ENCODE assay signal across 13 cellular contexts in genomic region chr19:10815969-10816635, GRCh38. TPM values are rescaled to one million over a fixed set of nuclear protein-coding genes. Genes with fewer than 3 reads are reported as not detected.
DNase-seq lines count a peak whose midpoint lies in the region; ATAC-seq and TF ChIP-seq lines count a peak whose summit lies in the region.
"Had no signal": no experiment of that assay in that cellular context is flagged by ENCODE, and none has a peak within 500 bp of the region (broad histone marks: within the 10 kb centered on the region; RNA-seq: fewer than 3 reads in every experiment).

No MANE protein-coding gene starts in this region.

- H4K20me1 ChIP-seq in HCT116 (ENCODE audit: insufficient read depth) = no peaks in the 10 kb centered on the region

- H3K4me3 ChIP-seq in AG04449 (ENCODE audit: low read depth, low read length) (peak overlapping the region; percentile 96), HCT116 (replicated peaks in 1 of 2; ENCODE audit: low read depth in 1 of 2, low read length in 2 of 2) (no peak overlapping the region), ovary (peak overlapping the region; percentile 30)
- H3K4me3 ChIP-seq: PC-9 had no signal

- no peak for DNase-seq in AG04449 (ENCODE audit: low read depth, low spot score)
- DNase-seq in HCT116 (ENCODE audit: low read depth, low spot score) = no peak
- DNase-seq in effector memory CD8-positive, alpha-beta T cell = no peak
- DNase-seq in ovary = no peak
- no peak for DNase-seq in hypothalamus (lab: John Stamatoyannopoulos, UW)
- DNase-seq in NCI-H1092 treated with DMSO at 0.1 percent for 48 hours (lab: John Stamatoyannopoulos, UW) = no peak
- DNase-seq: anterior cingulate cortex, COR-L47, NCI-H187, PC-9 had no signal

- H3K27me3 ChIP-seq in HCT116 (ENCODE audit: insufficient read depth, low read length) (no peaks in the 10 kb centered on the region), ovary (no peaks in the 10 kb centered on the region)

- H3K36me3 Mint-ChIP-seq in effector memory CD8-positive, alpha-beta T cell (ENCODE audit: insufficient read depth) = peaks cover 40% of the 10 kb centered on the region

- TF ChIP-seq RAD21 in HCT116 (IDR thresholded peaks at IDR 0.05; ENCODE audit: low read depth) = no peak

- no peaks in the 10 kb centered on the region for H3K9me3 ChIP-seq in HCT116 (ENCODE audit: control insufficient read depth in 1 of 2, insufficient read depth in 1 of 2, low read depth in 1 of 2, low read length in 2 of 2)
- no peaks in the 10 kb centered on the region for H3K9me3 ChIP-seq in ovary

- no peak for TF ChIP-seq POLR2A in HCT116 (IDR thresholded peaks at IDR 0.05; ENCODE audit: borderline replicate concordance, extremely low read depth, insufficient read depth, insufficient read length)
- no peak for TF ChIP-seq POLR2A in ovary (IDR thresholded peaks at IDR 0.05)

- CTCF ChIA-PET in AG04449 (lab: Yijun Ruan, JAX) (interaction anchor here (0.7 to 1.9 kb wide), 4 partner anchors 48 to 99 kb away, joined by 3 to 7 read pairs (median 4); partner anchors contain the start of gene DNM2), HCT116 (lab: Charles Lee) (no interaction called here)

- H3K9ac ChIP-seq in HCT116 (ENCODE audit: low read length) = no peak overlapping the region

- BruUV-seq in HCT116 (replicated peaks; lab: Mats Ljungman, UMichigan) = no TSS peak

- H2AFZ ChIP-seq in HCT116 (ENCODE audit: low read depth, low read length, poor library complexity, severe bottlenecking) = no peak overlapping the region
- H2AFZ ChIP-seq: PC-9 had no signal

- no peaks in the 10 kb centered on the region for H3K79me2 ChIP-seq in HCT116 (ENCODE audit: insufficient read depth, low read length)

- intact Hi-C loops in HCT116 (cut with micrococcal nuclease) = no loop called here
- intact Hi-C loops in ovary (cut with DNase I) = no loop called here

- no peaks in the 10 kb centered on the region for H3K9me3 Mint-ChIP-seq in effector memory CD8-positive, alpha-beta T cell

- no peak for TF ChIP-seq CTCF in AG04449 (IDR thresholded peaks at IDR 0.05; ENCODE audit: insufficient read depth, low read length, missing control alignments)
- no peak for TF ChIP-seq CTCF in HCT116 (IDR thresholded peaks at IDR 0.05 in 2 of 3, conservative IDR thresholded peaks at IDR 0.05 in 1 of 3; ENCODE audit: borderline replicate concordance in 1 of 3, insufficient read depth in 1 of 3, low read depth in 2 of 3, low read length in 2 of 3)
- TF ChIP-seq CTCF in ovary (IDR thresholded peaks at IDR 0.05) = no peak

- H3K27ac Mint-ChIP-seq in effector memory CD8-positive, alpha-beta T cell = peak overlapping the region; percentile 49 to 96

- RAD21 ChIA-PET in HCT116 (lab: Charles Lee; ENCODE audit: low non-redundant PET in 1 of 2, low total read pairs in 2 of 2, uncharacterized antibody in 2 of 2, unreplicated experiment in 2 of 2) = no interaction called here

- H3K4me1 ChIP-seq in HCT116 (ENCODE audit: control insufficient read depth in 1 of 2, insufficient read depth in 2 of 2, low read length in 2 of 2) = peaks cover 11 to 22% of the 10 kb centered on the region in 2 experiments
- H3K4me1 ChIP-seq in ovary (ENCODE audit: insufficient read depth) = peaks cover 6% of the 10 kb centered on the region

- H3K27me3 Mint-ChIP-seq in effector memory CD8-positive, alpha-beta T cell = no peaks in the 10 kb centered on the region

- no peak for ATAC-seq in HCT116
- no peak for ATAC-seq in effector memory CD8-positive, alpha-beta T cell (replicated peaks)
- ATAC-seq in GM21360 (IDR thresholded peaks at IDR 0.05; ENCODE audit: unreplicated experiment) = no peak
- no peak for ATAC-seq in GM19324 (IDR thresholded peaks at IDR 0.05; ENCODE audit: low FRiP score, unreplicated experiment)

- H3K9me2 ChIP-seq in HCT116 (ENCODE audit: insufficient read depth) = no peaks in the 10 kb centered on the region

- POLR2A ChIA-PET in AG04449 (lab: Yijun Ruan, JAX) (interaction anchor here (1.0 to 1.9 kb wide), 2 partner anchors 20 kb away, joined by 5 to 7 read pairs; partner anchors contain the start of gene TMED1), HCT116 (lab: Charles Lee) (no interaction called here)

- H3K4me3 Mint-ChIP-seq in effector memory CD8-positive, alpha-beta T cell = no peak overlapping the region

- H3K27ac ChIP-seq in HCT116 (ENCODE audit: low read depth, low read length) (0 out of 2 replicates have a peak overlapping the region, but pooled peaks have one; percentile 6), ovary (peak overlapping the region; percentile 84 to 86)
- H3K27ac ChIP-seq: PC-9 had no signal

- WGBS in ovary, 3 donors = 76 to 78% (median 76%) methylated on average over 18 to 20 of the region's 20 CpGs

- H3K36me3 ChIP-seq in HCT116 (ENCODE audit: control insufficient read depth in 1 of 2, insufficient read depth in 2 of 2, low read length in 2 of 2) (peaks cover 0 to 6% of the 10 kb centered on the region in 2 experiments; a peak in 3 of 4 replicates), ovary (no peaks in the 10 kb centered on the region)

- no peak for TF ChIP-seq EP300 in ovary (IDR thresholded peaks at IDR 0.05)

- H3K4me2 ChIP-seq in HCT116 (ENCODE audit: low read length) = no peak overlapping the region
- H3K4me2 ChIP-seq: PC-9 had no signal

- H3K4me1 Mint-ChIP-seq in effector memory CD8-positive, alpha-beta T cell (ENCODE audit: low read depth in 2 of 2) = peaks cover 29 to 46% of the 10 kb centered on the region in 2 donors

TF ChIP-seq in HCT116, 20 proteins besides CTCF, POLR2A, EP300 and RAD21 (continues in another document):
- TF ChIP-seq YY1 (IDR thresholded peaks at IDR 0.05; ENCODE audit: extremely low read depth, insufficient replicate concordance, low read depth, low read length) = no peak
- TF ChIP-seq SP1 (IDR thresholded peaks at IDR 0.05; ENCODE audit: low read depth) = no peak
- no peak for TF ChIP-seq EZH2 (IDR thresholded peaks at IDR 0.05)
- TF ChIP-seq ATF3 (IDR thresholded peaks at IDR 0.05) = no peak
- no peak for TF ChIP-seq ELF1 (IDR thresholded peaks at IDR 0.05; ENCODE audit: borderline replicate concordance, low read depth)
- TF ChIP-seq SRF (IDR thresholded peaks at IDR 0.05; ENCODE audit: low read depth) = no peak
- TF ChIP-seq CEBPB (IDR thresholded peaks at IDR 0.05; ENCODE audit: low read depth) = no peak
- TF ChIP-seq ZFX (IDR thresholded peaks at IDR 0.05) = no peak
- TF ChIP-seq, protein P1, sequence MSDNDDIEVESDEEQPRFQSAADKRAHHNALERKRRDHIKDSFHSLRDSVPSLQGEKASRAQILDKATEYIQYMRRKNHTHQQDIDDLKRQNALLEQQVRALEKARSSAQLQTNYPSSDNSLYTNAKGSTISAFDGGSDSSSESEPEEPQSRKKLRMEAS (IDR thresholded peaks at IDR 0.05) = no peak
- TF ChIP-seq, protein P2, sequence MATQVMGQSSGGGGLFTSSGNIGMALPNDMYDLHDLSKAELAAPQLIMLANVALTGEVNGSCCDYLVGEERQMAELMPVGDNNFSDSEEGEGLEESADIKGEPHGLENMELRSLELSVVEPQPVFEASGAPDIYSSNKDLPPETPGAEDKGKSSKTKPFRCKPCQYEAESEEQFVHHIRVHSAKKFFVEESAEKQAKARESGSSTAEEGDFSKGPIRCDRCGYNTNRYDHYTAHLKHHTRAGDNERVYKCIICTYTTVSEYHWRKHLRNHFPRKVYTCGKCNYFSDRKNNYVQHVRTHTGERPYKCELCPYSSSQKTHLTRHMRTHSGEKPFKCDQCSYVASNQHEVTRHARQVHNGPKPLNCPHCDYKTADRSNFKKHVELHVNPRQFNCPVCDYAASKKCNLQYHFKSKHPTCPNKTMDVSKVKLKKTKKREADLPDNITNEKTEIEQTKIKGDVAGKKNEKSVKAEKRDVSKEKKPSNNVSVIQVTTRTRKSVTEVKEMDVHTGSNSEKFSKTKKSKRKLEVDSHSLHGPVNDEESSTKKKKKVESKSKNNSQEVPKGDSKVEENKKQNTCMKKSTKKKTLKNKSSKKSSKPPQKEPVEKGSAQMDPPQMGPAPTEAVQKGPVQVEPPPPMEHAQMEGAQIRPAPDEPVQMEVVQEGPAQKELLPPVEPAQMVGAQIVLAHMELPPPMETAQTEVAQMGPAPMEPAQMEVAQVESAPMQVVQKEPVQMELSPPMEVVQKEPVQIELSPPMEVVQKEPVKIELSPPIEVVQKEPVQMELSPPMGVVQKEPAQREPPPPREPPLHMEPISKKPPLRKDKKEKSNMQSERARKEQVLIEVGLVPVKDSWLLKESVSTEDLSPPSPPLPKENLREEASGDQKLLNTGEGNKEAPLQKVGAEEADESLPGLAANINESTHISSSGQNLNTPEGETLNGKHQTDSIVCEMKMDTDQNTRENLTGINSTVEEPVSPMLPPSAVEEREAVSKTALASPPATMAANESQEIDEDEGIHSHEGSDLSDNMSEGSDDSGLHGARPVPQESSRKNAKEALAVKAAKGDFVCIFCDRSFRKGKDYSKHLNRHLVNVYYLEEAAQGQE (IDR thresholded peaks at IDR 0.05; ENCODE audit: low read depth) = no peak
- TF ChIP-seq TCF7L2 (IDR thresholded peaks at IDR 0.05; ENCODE audit: borderline replicate concordance, extremely low read depth, insufficient read depth, insufficient read length) = no peak
- no peak for TF ChIP-seq CBX3 (IDR thresholded peaks at IDR 0.05; ENCODE audit: low read depth)
- no peak for TF ChIP-seq JUND (IDR thresholded peaks at IDR 0.05)
- no peak for TF ChIP-seq EZH2phosphoT487 (IDR thresholded peaks at IDR 0.05; ENCODE audit: borderline replicate concordance)
- no peak for TF ChIP-seq FOSL1 (IDR thresholded peaks at IDR 0.05; ENCODE audit: low read depth)
- TF ChIP-seq POLR2AphosphoS5 (IDR thresholded peaks at IDR 0.05; ENCODE audit: low read depth, low read length) = no peak
- TF ChIP-seq SIN3A (IDR thresholded peaks at IDR 0.05; ENCODE audit: low read depth) = no peak

RNA-seq across cellular contexts. Expression of gene TMED1, which starts 19.9 kb away (rescaled TPM):
- total RNA-seq in HCT116 (2021; ENCODE audit: unreplicated experiment) (26.3 TPM), ovary (10 to 100 TPM; 24.5 to 53.8 (median 29.1) TPM)
- polyA plus RNA-seq in HCT116 (2012) = 43.7 and 46.8 TPM in 2 replicates
- polyA plus RNA-seq in ovary = 10 to 100 TPM in 1 of 2 donors, 1 to 10 TPM in 1; 9.3 to 49.6 TPM

RNA-seq across cellular contexts. Expression of gene C19orf38, which starts 32.1 kb away (rescaled TPM):
- total RNA-seq in HCT116 (2021; ENCODE audit: unreplicated experiment) = 0.74 TPM
- 0.17 and 0.42 TPM in 2 replicates for polyA plus RNA-seq in HCT116 (2012)
- 1 to 10 TPM in 4 of 7 donors, under 1 TPM in 3; 0.52 to 4.1 (median 1.3) TPM for total RNA-seq in ovary
- polyA plus RNA-seq in ovary = 1 to 10 TPM in 1 of 2 donors, under 1 TPM in 1; 0.65 to 1.0 TPM
- polyA plus RNA-seq: neural cell had no signal

RNA-seq across cellular contexts. Expression of gene CARM1, which starts 55.3 kb away (rescaled TPM):
- total RNA-seq in HCT116 (2021; ENCODE audit: unreplicated experiment) (103 TPM), ovary (10 to 100 TPM; 10.1 to 42.1 (median 39.8) TPM)
- 92.2 and 98.1 TPM in 2 replicates for polyA plus RNA-seq in HCT116 (2012)
- polyA plus RNA-seq in ovary = 10 to 100 TPM; 14.7 to 26.6 TPM

Comparison
In these comparisons a context has a peak if more than half of its experiments do, and no peak if none do; other contexts are left out.
1. H3K4me3 ChIP-seq: peak in AG04449 (single experiment) and ovary (single experiment); none in HCT116 (0 of 2).